In the genomic region with DNA sequence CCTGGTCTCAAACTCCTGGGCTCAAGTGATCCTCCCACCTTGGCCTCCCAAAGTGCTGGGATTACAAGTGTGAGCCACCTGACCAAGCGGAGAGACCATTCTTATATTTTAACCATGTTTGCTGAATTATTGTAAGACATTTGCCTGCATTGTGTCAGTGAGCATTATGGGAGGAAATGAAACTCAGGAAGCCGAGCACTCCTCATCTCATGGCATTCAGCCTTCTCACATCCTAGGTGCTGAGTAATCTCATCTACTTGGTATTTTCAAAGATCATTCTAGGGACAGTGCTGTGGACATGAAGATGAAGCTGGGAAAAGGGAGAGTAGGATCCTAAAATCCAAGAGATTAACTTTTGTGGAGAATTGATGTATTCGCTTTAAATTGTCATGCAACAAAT, we compare ENCODE assay signal across 19 cellular contexts.
"Had no signal": no experiment of that assay in that cellular context is flagged by ENCODE, and none has a peak within 500 bp of the region (broad histone marks: within the 10 kb centered on the region; RNA-seq: fewer than 3 reads in every experiment).

No MANE protein-coding gene starts in this region.

- H3K27ac ChIP-seq: gastroesophageal sphincter, parathyroid adenoma, skin epidermis, thyroid gland had no signal

- H3K27me3 Mint-ChIP-seq: dendritic cell treated with granulocyte-macrophage colony-stimulating factor and Interleukin-4, amounts not matched to agents 40 ng/mL and 50 ng/mL, for 4 days; stimulated activated naive B cell treated with anti-CD40 and anti-IgM and Interleukin-4, amounts not matched to agents 10 μg/mL and 1 μg/mL and 100 μg/mL, for 72 hours had no signal

- H3K4me1 ChIP-seq: gastroesophageal sphincter, parathyroid adenoma, thyroid gland had no signal

- H3K4me3 Mint-ChIP-seq: activated T-helper 17 cell treated with anti-CD3 and anti-CD28 coated beads, Interleukin-2, amount 50 U/mL, for 72 hours; dendritic cell treated with granulocyte-macrophage colony-stimulating factor and Interleukin-4, amounts not matched to agents 40 ng/mL and 50 ng/mL, for 4 days; endodermal cell; naive thymus-derived CD4-positive, alpha-beta T cell; stimulated activated naive B cell treated with anti-CD40 and anti-IgM and Interleukin-4, amounts not matched to agents 10 μg/mL and 1 μg/mL and 100 μg/mL, for 72 hours had no signal

- FAIRE-seq: urothelium cell line had no signal

- ATAC-seq: activated T-helper 17 cell treated with anti-CD3 and anti-CD28 coated beads, Interleukin-2, amount 50 U/mL, for 72 hours; gastroesophageal sphincter; mucosa of descending colon; naive thymus-derived CD4-positive, alpha-beta T cell had no signal

- H3K9me3 ChIP-seq: gastroesophageal sphincter, mucosa of descending colon, thyroid gland had no signal

- H3K27ac Mint-ChIP-seq: activated T-helper 17 cell treated with anti-CD3 and anti-CD28 coated beads, Interleukin-2, amount 50 U/mL, for 72 hours; dendritic cell treated with granulocyte-macrophage colony-stimulating factor and Interleukin-4, amounts not matched to agents 40 ng/mL and 50 ng/mL, for 4 days; endodermal cell; stimulated activated naive B cell treated with anti-CD40 and anti-IgM and Interleukin-4, amounts not matched to agents 10 μg/mL and 1 μg/mL and 100 μg/mL, for 72 hours had no signal

- H3K9me3 Mint-ChIP-seq: activated T-helper 17 cell treated with anti-CD3 and anti-CD28 coated beads, Interleukin-2, amount 50 U/mL, for 72 hours had no signal

- H3K4me3 ChIP-seq: gastroesophageal sphincter, mucosa of descending colon, skin epidermis, thyroid gland had no signal

- H3K4me1 Mint-ChIP-seq: activated T-helper 17 cell treated with anti-CD3 and anti-CD28 coated beads, Interleukin-2, amount 50 U/mL, for 72 hours; endodermal cell had no signal

- DNase-seq: activated CD4-positive, alpha-beta T cell treated with anti-CD3 and anti-CD28 coated beads, Interleukin-2, amount 50 U/mL, for 48 hours; activated CD4-positive, CD25-positive, alpha-beta regulatory T cell treated with anti-CD3 and anti-CD28 coated beads, Interleukin-2, amount 50 U/mL, for 72 hours; activated naive CD4-positive, alpha-beta T cell treated with Interleukin-2 at 50 U/mL for 16 hours; cerebellar nuclear complex; endodermal cell; islet precursor cell; mucosa of descending colon; naive thymus-derived CD4-positive, alpha-beta T cell; stimulated activated CD4-positive, alpha-beta T cell treated with anti-CD3 and anti-CD28 coated beads, Interleukin-15, amount 100 ng/mL, for 24 hours; stimulated activated CD4-positive, alpha-beta T cell treated with anti-CD3 and anti-CD28 coated beads, Interleukin-4, amount 100 ng/mL, for 1 hour; stimulated activated naive B cell treated with anti-CD40 and anti-IgM and Interleukin-4, amounts not matched to agents 10 μg/mL and 1 μg/mL and 100 μg/mL, for 72 hours; T1000; thyroid gland had no signal

- H3K27me3 ChIP-seq: gastroesophageal sphincter, thyroid gland had no signal
